9 cellular contexts compared by ENCODE assay signal in genomic region chr1:158527190-158527815, GRCh38. TPM values are rescaled to one million over a fixed set of nuclear protein-coding genes. Genes with fewer than 3 reads are reported as not detected.
DNase-seq lines count a peak whose midpoint lies in the region; ATAC-seq and TF ChIP-seq lines count a peak whose summit lies in the region.
"Had no signal": no experiment of that assay in that cellular context is flagged by ENCODE, and none has a peak within 500 bp of the region (broad histone marks: within the 10 kb centered on the region; RNA-seq: fewer than 3 reads in every experiment).

No MANE protein-coding gene starts in this region.

- peak; percentile 54 for DNase-seq in GM23248
- DNase-seq in PC-9: peak in 1 of 2 experiments; percentile 42
- peak; percentile 61 for DNase-seq in globus pallidus (ENCODE audit: low spot score)
- no peak for DNase-seq in osteocyte (ENCODE audit: extremely low spot score, unreplicated experiment)
- DNase-seq in testis: no peak
- DNase-seq in GOT3 (lab: John Stamatoyannopoulos, UW): no peak

- no peaks in the 10 kb centered on the region for H3K36me3 Mint-ChIP-seq in osteocyte (ENCODE audit: unreplicated experiment)

- no peak for ATAC-seq in GM19395 (IDR thresholded peaks at IDR 0.05; ENCODE audit: unreplicated experiment)

- no peak overlapping the region for H3K27ac ChIP-seq in C4-2B
- no peak overlapping the region for H3K27ac ChIP-seq in GM23248
- H3K27ac ChIP-seq in PC-9: no peak overlapping the region
- no peak overlapping the region for H3K27ac ChIP-seq in testis
- H3K27ac ChIP-seq: VCaP had no signal

- BruUV-seq in PC-9 (replicated peaks; lab: Mats Ljungman, UMichigan): no TSS peak

- H4K20me1 ChIP-seq in GM23248 (ENCODE audit: insufficient read depth) (no peaks in the 10 kb centered on the region), PC-9 (ENCODE audit: insufficient read depth) (no peaks in the 10 kb centered on the region)

- peaks cover 5% of the 10 kb centered on the region; the same call in 1 of the 2 replicates for H3K27me3 ChIP-seq in GM23248 (replicated peaks; ENCODE audit: insufficient read depth)
- H3K27me3 ChIP-seq in PC-9 (ENCODE audit: insufficient read depth, low read depth): 0 out of 2 replicates have a peak, but pooled peaks cover 3% of the 10 kb centered on the region
- H3K27me3 ChIP-seq in testis: no peaks in the 10 kb centered on the region

- H3K4me3 Mint-ChIP-seq in osteocyte (ENCODE audit: unreplicated experiment): no peak overlapping the region

- TF ChIP-seq POLR2A in testis (IDR thresholded peaks at IDR 0.05): no peak

- H3K27ac Mint-ChIP-seq in osteocyte (ENCODE audit: unreplicated experiment): no peak overlapping the region

- no peaks in the 10 kb centered on the region for H3K9me2 ChIP-seq in GM23248 (ENCODE audit: insufficient read depth)
- no peaks in the 10 kb centered on the region for H3K9me2 ChIP-seq in PC-9 (ENCODE audit: insufficient read depth)

- CTCF ChIA-PET in PC-9 (lab: Charles Lee): no interaction called here

- H3K4me1 ChIP-seq in GM23248 (ENCODE audit: insufficient read depth) (no peaks in the 10 kb centered on the region), PC-9 (replicated peaks; ENCODE audit: insufficient read depth) (no peaks in the 10 kb centered on the region), testis (no peaks in the 10 kb centered on the region)

- H3K9me3 ChIP-seq in GM23248 (ENCODE audit: low read depth) (no peaks in the 10 kb centered on the region), PC-9 (ENCODE audit: insufficient read depth, low read depth) (no peaks in the 10 kb centered on the region), testis (no peaks in the 10 kb centered on the region)

- H2AFZ ChIP-seq in GM23248 (no peak overlapping the region), PC-9 (no peak overlapping the region)

- H3K79me2 ChIP-seq in GM23248 (ENCODE audit: insufficient read depth): no peaks in the 10 kb centered on the region
- H3K79me2 ChIP-seq in PC-9 (ENCODE audit: low read depth): no peaks in the 10 kb centered on the region

- H3K4me2 ChIP-seq in GM23248 (ENCODE audit: unreplicated experiment) (no peak overlapping the region), PC-9 (no peak overlapping the region)

- TF ChIP-seq CTCF in C4-2B (conservative IDR thresholded peaks at IDR 0.05) (peak; percentile 68), PC-9 (conservative IDR thresholded peaks at IDR 0.05) (peak; percentile 72), osteocyte (IDR thresholded peaks at IDR 0.05) (no peak), testis (IDR thresholded peaks at IDR 0.05) (no peak)

- H3K36me3 ChIP-seq in GM23248 (ENCODE audit: low read depth): no peaks in the 10 kb centered on the region
- H3K36me3 ChIP-seq in PC-9 (ENCODE audit: low read depth): no peaks in the 10 kb centered on the region
- no peaks in the 10 kb centered on the region for H3K36me3 ChIP-seq in testis (ENCODE audit: low read depth, missing control alignments)

- no peaks in the 10 kb centered on the region for H3K27me3 Mint-ChIP-seq in osteocyte (ENCODE audit: unreplicated experiment)

- no peak overlapping the region for H3K9ac ChIP-seq in GM23248

- 0 to 1% methylated on average over 2 of the region's 2 CpGs for WGBS in GM23248 (ENCODE audit: low coverage in 1 of 2, low lambda C conversion rate in 2 of 2, missing lambda C conversion rate in 2 of 2), 2 experiments
- 88 to 93% methylated on average over 2 of the region's 2 CpGs for WGBS in testis, 2 donors

- in situ Hi-C loops in GM23248 (cut with MboI): no loop called here

- H3K9me3 Mint-ChIP-seq in osteocyte (ENCODE audit: unreplicated experiment): peaks cover 24% of the 10 kb centered on the region

- no peak overlapping the region for H3K4me3 ChIP-seq in GM23248
- H3K4me3 ChIP-seq in PC-9: no peak overlapping the region
- H3K4me3 ChIP-seq in testis: no peak overlapping the region

- H3F3A ChIP-seq in GM23248 (ENCODE audit: insufficient read depth) (no peaks in the 10 kb centered on the region), PC-9 (ENCODE audit: insufficient read depth, low read depth) (no peaks in the 10 kb centered on the region)

- intact Hi-C loops in PC-9 (cut with micrococcal nuclease; ENCODE audit: unreplicated experiment): loop anchor here (2.0 kb wide), 1 partner anchor 325 kb away; no protein-coding TSS in a partner anchor
- intact Hi-C loops in testis (cut with DNase I; ENCODE audit: low total_unique reads): no loop called here

- no peaks in the 10 kb centered on the region for H3K4me1 Mint-ChIP-seq in osteocyte (ENCODE audit: unreplicated experiment)

- POLR2A ChIA-PET in PC-9 (lab: Charles Lee; ENCODE audit: unreplicated experiment): no interaction called here

RNA-seq across cellular contexts. Expression of gene OR6Y1, which starts 26.9 kb away (rescaled TPM):
- total RNA-seq in GM23248 (2014; rRNA removed; shearing (Covaris generic)): not detected in 2 replicates
- polyA plus RNA-seq in GM23248 (2016; fragmentation: Nextera tagmentation; extraction: Ambion mirVana) (not detected in 2 replicates), testis (ENCODE audit: insufficient read depth, low read depth, low replicate concordance) (not detected)
- total RNA-seq in PC-9 (2021) (not detected in 2 replicates), osteocyte (not detected in 2 replicates), testis (not detected)

RNA-seq across cellular contexts. Expression of gene OR6P1, which starts 43.1 kb away (rescaled TPM):
- total RNA-seq in GM23248 (2014; rRNA removed; shearing (Covaris generic)): not detected in 2 replicates
- polyA plus RNA-seq in GM23248 (2016; fragmentation: Nextera tagmentation; extraction: Ambion mirVana) (not detected in 2 replicates), testis (ENCODE audit: insufficient read depth, low read depth, low replicate concordance) (not detected)
- total RNA-seq in PC-9 (2021) (not detected in 2 replicates), osteocyte (not detected in 2 replicates), testis (not detected)

RNA-seq across cellular contexts. Expression of gene OR10X1, which starts 52.4 kb away (rescaled TPM):
- not detected in 2 replicates for total RNA-seq in GM23248 (2014; rRNA removed; shearing (Covaris generic))
- polyA plus RNA-seq in GM23248 (2016; fragmentation: Nextera tagmentation; extraction: Ambion mirVana) (not detected in 2 replicates), testis (ENCODE audit: insufficient read depth, low read depth, low replicate concordance) (not detected)
- total RNA-seq in PC-9 (2021) (not detected in 2 replicates), osteocyte (not detected in 2 replicates), testis (not detected)

RNA-seq across cellular contexts. Expression of gene OR10R2, which starts 55.3 kb away (rescaled TPM):
- not detected in 2 replicates for total RNA-seq in GM23248 (2014; rRNA removed; shearing (Covaris generic))
- not detected in 2 replicates for polyA plus RNA-seq in GM23248 (2016; fragmentation: Nextera tagmentation; extraction: Ambion mirVana)
- total RNA-seq in PC-9 (2021): not detected in 2 replicates
- total RNA-seq in osteocyte: not detected in 2 replicates
- total RNA-seq in testis: not detected
- polyA plus RNA-seq in testis (ENCODE audit: insufficient read depth, low read depth, low replicate concordance): not detected

Comparison
In these comparisons a context has a peak if more than half of its experiments do, and no peak if none do; other contexts are left out.
1. CTCF ChIP-seq: peak in C4-2B (single experiment) and PC-9 (single experiment); none in osteocyte (single experiment) and testis (0 of 3).
2. DNase-seq: peak in GM23248 (single experiment) and globus pallidus (single experiment); none in osteocyte (single experiment), testis (single experiment) and GOT3 (single experiment).